Comparison of ENCODE assay signal across 16 cellular contexts in the genomic region with DNA sequence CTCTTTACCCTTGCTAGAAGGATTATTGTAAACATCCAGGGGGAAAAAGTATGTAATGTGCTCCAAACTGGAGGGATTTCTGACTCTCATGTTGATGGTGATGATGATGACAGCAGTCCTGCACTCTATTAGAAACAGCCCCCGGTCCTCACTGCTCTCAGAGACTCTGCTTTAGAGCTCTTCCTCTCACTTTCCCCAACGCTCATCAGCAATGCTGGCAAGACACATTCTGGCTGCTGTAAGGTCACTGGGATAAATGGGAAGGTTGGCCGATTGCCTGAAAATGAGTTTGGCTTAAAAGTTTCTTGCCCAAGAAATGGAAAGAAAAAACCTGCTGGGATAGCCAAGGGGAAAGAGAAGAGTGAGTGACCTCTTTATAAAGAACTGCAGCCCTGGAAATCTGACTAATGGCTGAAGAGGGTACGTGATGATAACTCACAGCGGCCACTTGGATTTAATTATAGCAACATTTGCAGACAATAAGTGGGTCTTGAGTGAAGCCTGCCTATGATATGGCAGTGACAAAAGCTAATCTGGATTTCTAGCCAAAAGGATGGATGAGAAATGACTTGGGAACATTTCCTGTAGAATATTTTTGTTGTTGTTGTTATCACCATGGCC.
"Had no signal": no experiment of that assay in that cellular context is flagged by ENCODE, and none has a peak within 500 bp of the region (broad histone marks: within the 10 kb centered on the region; RNA-seq: fewer than 3 reads in every experiment).

No MANE protein-coding gene starts in this region.

- H3K9me3 ChIP-seq: thyroid gland, uterus had no signal

- ATAC-seq: activated CD8-positive, alpha-beta memory T cell treated with anti-CD3 and anti-CD28 coated beads, Interleukin-2, amount 10 ng/mL, durations not matched to agents 7 days and 5 days; activated T-cell treated with anti-CD3 and anti-CD28 coated beads, Interleukin-2, amount 50 U/mL, for 4 hours; natural killer cell treated with Interleukin-12 subunit alpha and Interleukin-12 subunit beta and Interleukin-15 and Interleukin-18, amount 100 ng/mL, for 72 hours had no signal

- H3K36me3 ChIP-seq: stomach, thyroid gland, uterus had no signal

- DNase-seq: activated CD4-positive, alpha-beta T cell treated with anti-CD3 and anti-CD28 coated beads for 1 hour; activated CD4-positive, alpha-beta T cell treated with anti-CD3 and anti-CD28 coated beads, Interleukin-2, amount 50 U/mL, for 48 hours; activated CD8-positive, alpha-beta memory T cell treated with anti-CD3 and anti-CD28 coated beads, Interleukin-2, amount 10 ng/mL, durations not matched to agents 7 days and 5 days; activated effector memory CD4-positive, alpha-beta T cell treated with anti-CD3 and anti-CD28 coated beads, Interleukin-2, amount 50 U/mL, for 16 hours; activated T-cell treated with anti-CD3 and anti-CD28 coated beads, Interleukin-2, amount 50 U/mL, for 4 hours; endodermal cell; erythroblast; glutamatergic neuron; stimulated activated CD4-positive, alpha-beta T cell treated with anti-CD3 and anti-CD28 coated beads, Interleukin-15, amount 100 ng/mL, for 24 hours; stimulated activated CD4-positive, alpha-beta T cell treated with anti-CD3 and anti-CD28 coated beads, Interleukin-4, amount 100 ng/mL, for 24 hours; stomach; thyroid gland; uterus had no signal

- H3K4me1 ChIP-seq: stomach, thyroid gland, uterus had no signal

- H3K4me3 Mint-ChIP-seq: activated CD8-positive, alpha-beta memory T cell treated with anti-CD3 and anti-CD28 coated beads, Interleukin-2, amount 10 ng/mL, durations not matched to agents 7 days and 5 days; activated naive CD8-positive, alpha-beta T cell; activated T-cell treated with anti-CD3 and anti-CD28 coated beads, Interleukin-2, amount 50 U/mL, for 4 hours; endodermal cell; memory B cell; natural killer cell treated with Interleukin-12 subunit alpha and Interleukin-12 subunit beta and Interleukin-15 and Interleukin-18, amount 100 ng/mL, for 72 hours had no signal

- H3K36me3 Mint-ChIP-seq: activated CD8-positive, alpha-beta memory T cell treated with anti-CD3 and anti-CD28 coated beads, Interleukin-2, amount 10 ng/mL, durations not matched to agents 7 days and 5 days; memory B cell had no signal

- H3K27me3 ChIP-seq: stomach, thyroid gland, uterus had no signal

- H3K27ac ChIP-seq: stomach, thyroid gland, uterus had no signal

- H3K27me3 Mint-ChIP-seq: activated CD8-positive, alpha-beta memory T cell treated with anti-CD3 and anti-CD28 coated beads, Interleukin-2, amount 10 ng/mL, durations not matched to agents 7 days and 5 days had no signal

- H3K4me1 Mint-ChIP-seq: activated CD8-positive, alpha-beta memory T cell treated with anti-CD3 and anti-CD28 coated beads, Interleukin-2, amount 10 ng/mL, durations not matched to agents 7 days and 5 days; endodermal cell; memory B cell had no signal

- H3K27ac Mint-ChIP-seq: activated CD8-positive, alpha-beta memory T cell treated with anti-CD3 and anti-CD28 coated beads, Interleukin-2, amount 10 ng/mL, durations not matched to agents 7 days and 5 days; activated naive CD8-positive, alpha-beta T cell; endodermal cell; memory B cell; natural killer cell treated with Interleukin-12 subunit alpha and Interleukin-12 subunit beta and Interleukin-15 and Interleukin-18, amount 100 ng/mL, for 72 hours had no signal

- H3K4me3 ChIP-seq: stomach, thyroid gland, uterus had no signal
